In genomic region chr6:160691617-160692016, GRCh38 we compare ENCODE assay signal across 36 cellular contexts. TPM values are rescaled to one million over a fixed set of nuclear protein-coding genes. Genes with fewer than 3 reads are reported as not detected.
"Had no signal": no experiment of that assay in that cellular context is flagged by ENCODE, and none has a peak within 500 bp of the region (broad histone marks: within the 10 kb centered on the region; RNA-seq: fewer than 3 reads in every experiment).

No MANE protein-coding gene starts in this region.

- H3K4me2 ChIP-seq: KMS-11 had no signal

- H3K4me3 ChIP-seq: MG63 had no signal

- H3K36me3 ChIP-seq: MG63 had no signal

- DNase-seq: Kasumi-1, MG63, MM.1S, MV-4-11, NCI-H1048, NCI-H1092, NCI-H1092 treated with DMSO at 0.1 percent for 48 hours, NCI-H1105, NCI-H1105 treated with DMSO at 0.1 percent for 48 hours, NCI-H1417, NCI-H1417 treated with DMSO at 0.1 percent for 48 hours, NCI-H1436, NCI-H1436 treated with DMSO at 0.1 percent for 48 hours, NCI-H1694, NCI-H1694 treated with DMSO at 0.1 percent for 48 hours, NCI-H187, NCI-H187 treated with DMSO at 0.1 percent for 48 hours, NCI-H1930, NCI-H2029, NCI-H2029 treated with DMSO at 0.1 percent for 48 hours, NCI-H2081 treated with DMSO at 0.1 percent for 48 hours, NCI-H2107, NCI-H2171, NCI-H2171 treated with DMSO at 0.1 percent for 48 hours, NCI-H2227 treated with DMSO at 0.1 percent for 48 hours, NCI-H226, NCI-H345, NCI-H446, NCI-H446 treated with DMSO at 0.1 percent for 48 hours, NCI-H510A, NCI-H510A treated with DMSO at 0.1 percent for 48 hours had no signal

- H3K27me3 ChIP-seq: MG63 had no signal

- H3K9ac ChIP-seq: KMS-11 had no signal

- H3K27ac ChIP-seq: KMS-11 had no signal

- H3K9me3 ChIP-seq: MG63 had no signal

RNA-seq across cellular contexts. Expression of gene PLG, which starts 10.4 kb away (rescaled TPM):
- total RNA-seq: LHCN-M2, M059J, MCF 10A, NCI-H460 had no signal

RNA-seq across cellular contexts. Expression of gene LPA, which starts 27.5 kb away (rescaled TPM):
- total RNA-seq: LHCN-M2, M059J, MCF 10A, NCI-H460 had no signal
